Comparison of ENCODE assay signal across 9 cellular contexts in genomic region chr2:69789762-69790600, GRCh38. TPM values are rescaled to one million over a fixed set of nuclear protein-coding genes. Genes with fewer than 3 reads are reported as not detected.
DNase-seq lines count a peak whose midpoint lies in the region; ATAC-seq and TF ChIP-seq lines count a peak whose summit lies in the region.
"Had no signal": no experiment of that assay in that cellular context is flagged by ENCODE, and none has a peak within 500 bp of the region (broad histone marks: within the 10 kb centered on the region; RNA-seq: fewer than 3 reads in every experiment).

No MANE protein-coding gene starts in this region.

- peak; percentile 57 for ATAC-seq in HG02642 (IDR thresholded peaks at IDR 0.05; ENCODE audit: poor library complexity, unreplicated experiment)
- no peak for ATAC-seq in HG03457 (IDR thresholded peaks at IDR 0.05; ENCODE audit: unreplicated experiment)

- intact Hi-C loops in activated T-helper 1 cell treated with anti-CD3 and anti-CD28 coated beads, Interleukin-12 subunit alpha, Interleukin-12 subunit beta, Interleukin-2, Interleukin-4 antibody, amounts not matched to agents 30 ng/mL and 10 ng/mL and 1 ng/mL, durations not matched to agents 14 hours and 24 hours and 36 hours (cut with micrococcal nuclease) = no loop called here
- intact Hi-C loops in transverse colon (cut with DNase I; ENCODE audit: low total_unique reads) = no loop called here

- H3K4me3 Mint-ChIP-seq in activated T-helper 1 cell treated with anti-CD3 and anti-CD28 coated beads, Interleukin-12 subunit alpha, Interleukin-12 subunit beta, Interleukin-2, Interleukin-4 antibody, amounts not matched to agents 30 ng/mL and 10 ng/mL and 1 ng/mL, durations not matched to agents 14 hours and 24 hours and 36 hours = no peak overlapping the region

- H3K9me3 ChIP-seq in liver (ENCODE audit: control insufficient read depth in 4 of 4, low read length in 3 of 4) (no peaks in the 10 kb centered on the region), transverse colon (no peaks in the 10 kb centered on the region)

- H3K4me3 ChIP-seq in GM08714 (ENCODE audit: low read length) (peak overlapping the region; percentile 44; the same call in 1 of the 2 replicates), liver (ENCODE audit: low read depth in 1 of 3, low read length in 3 of 3) (no peak overlapping the region), transverse colon (peak overlapping the region in 1 of 4 donors; percentile 31)

- H3K27ac ChIP-seq in liver (ENCODE audit: low read depth in 1 of 2, low read length in 2 of 2) (peak overlapping the region; percentile 17 to 44), transverse colon (peak overlapping the region; percentile 62 to 78 (median 72))
- H3K27ac ChIP-seq: epithelial cell of prostate had no signal

- no peak for TF ChIP-seq CTCF in liver (IDR thresholded peaks at IDR 0.05; ENCODE audit: low read depth, low read length, missing input control)
- TF ChIP-seq CTCF in transverse colon (IDR thresholded peaks at IDR 0.05) = no peak

- peak overlapping the region in 1 of 2 donors; percentile 10 for H3K9ac ChIP-seq in liver (ENCODE audit: low read depth in 1 of 2, low read length in 2 of 2)

- H3K4me1 Mint-ChIP-seq in activated T-helper 1 cell treated with anti-CD3 and anti-CD28 coated beads, Interleukin-12 subunit alpha, Interleukin-12 subunit beta, Interleukin-2, Interleukin-4 antibody, amounts not matched to agents 30 ng/mL and 10 ng/mL and 1 ng/mL, durations not matched to agents 14 hours and 24 hours and 36 hours (ENCODE audit: low read depth) = peaks cover 14% of the 10 kb centered on the region

- H3K4me1 ChIP-seq in liver (ENCODE audit: control insufficient read depth in 4 of 4, insufficient read depth in 4 of 4, low read length in 3 of 4) (peaks cover 3 to 29% (median 9%) of the 10 kb centered on the region in 4 donors), transverse colon (peaks cover 0 to 20% (median 14%) of the 10 kb centered on the region in 4 donors)

- no peak for TF ChIP-seq RAD21 in liver (IDR thresholded peaks at IDR 0.05)

- H3K27me3 ChIP-seq in liver (ENCODE audit: control insufficient read depth in 4 of 4, insufficient read depth in 4 of 4, low read length in 3 of 4) = no peaks in the 10 kb centered on the region
- no peaks in the 10 kb centered on the region for H3K27me3 ChIP-seq in transverse colon

- peaks cover 16% of the 10 kb centered on the region for H3K36me3 Mint-ChIP-seq in activated T-helper 1 cell treated with anti-CD3 and anti-CD28 coated beads, Interleukin-12 subunit alpha, Interleukin-12 subunit beta, Interleukin-2, Interleukin-4 antibody, amounts not matched to agents 30 ng/mL and 10 ng/mL and 1 ng/mL, durations not matched to agents 14 hours and 24 hours and 36 hours (ENCODE audit: low read depth)

- in situ Hi-C loops in transverse colon (cut with MboI; ENCODE audit: low pct_ligation_motif_present in 1 of 4, low pct_unique_long_range_greater_than_20kb in 1 of 4, low sequenced_read_pairs in 3 of 4) = no loop called here

- peaks cover 0 to 10% (median 2%) of the 10 kb centered on the region in 4 donors for H3K36me3 ChIP-seq in liver (ENCODE audit: control insufficient read depth in 4 of 4, insufficient read depth in 3 of 4, low read depth in 1 of 4, low read length in 3 of 4)
- peaks cover 0 to 5% (median 2%) of the 10 kb centered on the region in 4 donors for H3K36me3 ChIP-seq in transverse colon

- H3K9me3 Mint-ChIP-seq in activated T-helper 1 cell treated with anti-CD3 and anti-CD28 coated beads, Interleukin-12 subunit alpha, Interleukin-12 subunit beta, Interleukin-2, Interleukin-4 antibody, amounts not matched to agents 30 ng/mL and 10 ng/mL and 1 ng/mL, durations not matched to agents 14 hours and 24 hours and 36 hours = no peaks in the 10 kb centered on the region

- TF ChIP-seq EP300 in transverse colon (IDR thresholded peaks at IDR 0.05; ENCODE audit: low read depth) = no peak

- peak overlapping the region; percentile 27 for H3K27ac Mint-ChIP-seq in activated T-helper 1 cell treated with anti-CD3 and anti-CD28 coated beads, Interleukin-12 subunit alpha, Interleukin-12 subunit beta, Interleukin-2, Interleukin-4 antibody, amounts not matched to agents 30 ng/mL and 10 ng/mL and 1 ng/mL, durations not matched to agents 14 hours and 24 hours and 36 hours

- WGBS in liver = 64% methylated on average over 7 of the region's 7 CpGs
- WGBS in transverse colon (ENCODE audit: low coverage in 1 of 2), 2 donors = 48 to 67% methylated on average over 5 to 7 of the region's 7 CpGs

- no peak for DNase-seq in activated T-helper 1 cell treated with anti-CD3 and anti-CD28 coated beads, Interleukin-12 subunit alpha, Interleukin-12 subunit beta, Interleukin-2, Interleukin-4 antibody, amounts not matched to agents 30 ng/mL and 10 ng/mL and 1 ng/mL, durations not matched to agents 14 hours and 24 hours and 36 hours (ENCODE audit: low spot score)
- DNase-seq in transverse colon (no peak), NCI-H82 (lab: John Stamatoyannopoulos, UW) (no peak)
- DNase-seq in activated CD4-positive, alpha-beta T cell treated with anti-CD3 and anti-CD28 coated beads, Interleukin-2, amount 50 U/mL, for 1 hour = no peak

- no peak for TF ChIP-seq POLR2A in transverse colon (IDR thresholded peaks at IDR 0.05)

- H3K27me3 Mint-ChIP-seq in activated T-helper 1 cell treated with anti-CD3 and anti-CD28 coated beads, Interleukin-12 subunit alpha, Interleukin-12 subunit beta, Interleukin-2, Interleukin-4 antibody, amounts not matched to agents 30 ng/mL and 10 ng/mL and 1 ng/mL, durations not matched to agents 14 hours and 24 hours and 36 hours (ENCODE audit: insufficient read depth) = no peaks in the 10 kb centered on the region

TF ChIP-seq in liver, 16 proteins besides CTCF, POLR2A, EP300 and RAD21:
- TF ChIP-seq TAF1 (conservative IDR thresholded peaks at IDR 0.05) (no peak), FOXA1 (IDR thresholded peaks at IDR 0.05) (no peak), RXRA (IDR thresholded peaks at IDR 0.05) (no peak), ZBTB33 (IDR thresholded peaks at IDR 0.05) (no peak), YY1 (IDR thresholded peaks at IDR 0.05) (no peak), MAX (IDR thresholded peaks at IDR 0.05) (no peak)

RNA-seq across cellular contexts. Expression of gene GMCL1, which starts 39.5 kb away (rescaled TPM):
- 25.6 and 32.8 TPM in 2 replicates for total RNA-seq in activated T-helper 1 cell treated with anti-CD3 and anti-CD28 coated beads, Interleukin-12 subunit alpha, Interleukin-12 subunit beta, Interleukin-2, Interleukin-4 antibody, amounts not matched to agents 30 ng/mL and 10 ng/mL and 1 ng/mL, durations not matched to agents 14 hours and 24 hours and 36 hours
- total RNA-seq in liver = 10 to 100 TPM in 1 of 2 donors, 1 to 10 TPM in 1; 7.7 to 11.2 TPM
- polyA plus RNA-seq in liver = 1 to 10 TPM; 5.0 to 6.3 TPM
- 10 to 100 TPM in 3 of 4 donors, 1 to 10 TPM in 1; 5.0 to 82.3 (median 20.9) TPM for total RNA-seq in transverse colon

RNA-seq across cellular contexts. Expression of gene ANXA4, which starts 48.0 kb away (rescaled TPM):
- 36.2 and 38.0 TPM in 2 replicates for total RNA-seq in activated T-helper 1 cell treated with anti-CD3 and anti-CD28 coated beads, Interleukin-12 subunit alpha, Interleukin-12 subunit beta, Interleukin-2, Interleukin-4 antibody, amounts not matched to agents 30 ng/mL and 10 ng/mL and 1 ng/mL, durations not matched to agents 14 hours and 24 hours and 36 hours
- total RNA-seq in liver (10 to 100 TPM; 17.6 to 48.9 TPM), transverse colon (100 to 1,000 TPM in 2 of 4 donors, 10 to 100 TPM in 2; 33.3 to 125 (median 99.4) TPM)
- polyA plus RNA-seq in liver = 100 to 1,000 TPM in 1 of 2 donors, 10 to 100 TPM in 1; 69.9 to 135 TPM
